Comparison of ENCODE assay signal across 9 cellular contexts in genomic region chr17:73340093-73340596, GRCh38. TPM values are rescaled to one million over a fixed set of nuclear protein-coding genes. Genes with fewer than 3 reads are reported as not detected.
DNase-seq lines count a peak whose midpoint lies in the region; ATAC-seq and TF ChIP-seq lines count a peak whose summit lies in the region.
"Had no signal": no experiment of that assay in that cellular context is flagged by ENCODE, and none has a peak within 500 bp of the region (broad histone marks: within the 10 kb centered on the region; RNA-seq: fewer than 3 reads in every experiment).

No MANE protein-coding gene starts in this region.

- peak; percentile 91 for ATAC-seq in activated T-helper 17 cell treated with anti-CD3 and anti-CD28 coated beads, Interleukin-2, amount 50 U/mL, for 72 hours (replicated peaks)
- ATAC-seq in left lung: peak; percentile 80

- peaks cover 5% of the 10 kb centered on the region for H3K4me1 Mint-ChIP-seq in activated T-helper 17 cell treated with anti-CD3 and anti-CD28 coated beads, Interleukin-2, amount 50 U/mL, for 72 hours
- no peaks in the 10 kb centered on the region for H3K4me1 Mint-ChIP-seq in endothelial cell (ENCODE audit: unreplicated experiment)

- intact Hi-C loops in cardiac septum (cut with DNase I): no loop called here
- intact Hi-C loops in left lung (cut with DNase I): no loop called here
- intact Hi-C loops in head of caudate nucleus (cut with DNase I): no loop called here
- intact Hi-C loops in testis (cut with DNase I; ENCODE audit: low total_unique reads): no loop called here

- H3K27me3 ChIP-seq in cardiac muscle cell (no peaks in the 10 kb centered on the region), left lung (no peaks in the 10 kb centered on the region), testis (no peaks in the 10 kb centered on the region)

- no peak overlapping the region for H3K4me3 Mint-ChIP-seq in activated T-helper 17 cell treated with anti-CD3 and anti-CD28 coated beads, Interleukin-2, amount 50 U/mL, for 72 hours
- no peak overlapping the region for H3K4me3 Mint-ChIP-seq in endothelial cell (ENCODE audit: unreplicated experiment)

- 87 to 92% methylated on average over 7 of the region's 7 CpGs for WGBS in testis, 2 donors

- H3K4me3 ChIP-seq in cardiac muscle cell: no peak overlapping the region
- no peak overlapping the region for H3K4me3 ChIP-seq in left lung
- no peak overlapping the region for H3K4me3 ChIP-seq in testis

- H3K9me3 ChIP-seq in cardiac muscle cell (ENCODE audit: low read depth) (no peaks in the 10 kb centered on the region), left lung (no peaks in the 10 kb centered on the region), testis (no peaks in the 10 kb centered on the region)

- no peaks in the 10 kb centered on the region for H3K9me3 Mint-ChIP-seq in activated T-helper 17 cell treated with anti-CD3 and anti-CD28 coated beads, Interleukin-2, amount 50 U/mL, for 72 hours
- no peaks in the 10 kb centered on the region for H3K9me3 Mint-ChIP-seq in endothelial cell (ENCODE audit: unreplicated experiment)

- peaks cover 3% of the 10 kb centered on the region for H3K27me3 Mint-ChIP-seq in activated T-helper 17 cell treated with anti-CD3 and anti-CD28 coated beads, Interleukin-2, amount 50 U/mL, for 72 hours
- H3K27me3 Mint-ChIP-seq in endothelial cell (ENCODE audit: unreplicated experiment): peaks cover 5% of the 10 kb centered on the region

- H3K27ac ChIP-seq in cardiac muscle cell: no peak overlapping the region
- peak overlapping the region; percentile 40 to 51 for H3K27ac ChIP-seq in left lung
- H3K27ac ChIP-seq in testis: no peak overlapping the region
- H3K27ac ChIP-seq: parathyroid adenoma had no signal

- H3K4me1 ChIP-seq in cardiac muscle cell (ENCODE audit: low read depth) (peaks cover 12% of the 10 kb centered on the region), left lung (peaks cover 5 to 21% of the 10 kb centered on the region in 2 donors), testis (peaks cover 26% of the 10 kb centered on the region)

- no peaks in the 10 kb centered on the region for H3K36me3 Mint-ChIP-seq in activated T-helper 17 cell treated with anti-CD3 and anti-CD28 coated beads, Interleukin-2, amount 50 U/mL, for 72 hours (ENCODE audit: low read depth)
- no peaks in the 10 kb centered on the region for H3K36me3 Mint-ChIP-seq in endothelial cell (ENCODE audit: low read depth, unreplicated experiment)

- H3K27ac Mint-ChIP-seq in activated T-helper 17 cell treated with anti-CD3 and anti-CD28 coated beads, Interleukin-2, amount 50 U/mL, for 72 hours: peak overlapping the region; percentile 13
- no peak overlapping the region for H3K27ac Mint-ChIP-seq in endothelial cell (ENCODE audit: unreplicated experiment)

- DNase-seq in cardiac muscle cell (ENCODE audit: low read depth in 1 of 2, low spot score in 1 of 2) (peak in 1 of 2 donors; percentile 91), cardiac septum (ENCODE audit: low spot score) (no peak), left lung (peak in 1 of 2 donors; percentile 56), head of caudate nucleus (no peak), testis (no peak), KG1 (lab: John Stamatoyannopoulos, UW) (no peak), endothelial cell (ENCODE audit: low spot score) (no peak)

- peak; percentile 47 for TF ChIP-seq CTCF in cardiac muscle cell (IDR thresholded peaks at IDR 0.05; ENCODE audit: low read depth, low read length)
- peak in 1 of 2 donors; percentile 36 for TF ChIP-seq CTCF in left lung (IDR thresholded peaks at IDR 0.05)
- peak in 1 of 3 experiments; percentile 19 for TF ChIP-seq CTCF in testis (IDR thresholded peaks at IDR 0.05)
- TF ChIP-seq CTCF in endothelial cell (IDR thresholded peaks at IDR 0.05; ENCODE audit: unreplicated experiment): no peak

- H3K36me3 ChIP-seq in cardiac muscle cell (no peaks in the 10 kb centered on the region), left lung (no peaks in the 10 kb centered on the region), testis (ENCODE audit: low read depth, missing control alignments) (no peaks in the 10 kb centered on the region)

- TF ChIP-seq POLR2A in testis (IDR thresholded peaks at IDR 0.05): no peak

RNA-seq across cellular contexts. Expression of gene CDC42EP4, which starts 28.3 kb away (rescaled TPM):
- total RNA-seq in cardiac muscle cell: 18.9 and 24.9 TPM in 2 replicates
- 17.9 and 24.4 TPM in 2 replicates for polyA plus RNA-seq in cardiac muscle cell
- 41.3 TPM for total RNA-seq in cardiac septum
- total RNA-seq in activated T-helper 17 cell treated with anti-CD3 and anti-CD28 coated beads, Interleukin-2, amount 50 U/mL, for 72 hours: 1 to 10 TPM in 1 of 2 donors, under 1 TPM in 1; 0.67 to 2.5 TPM
- 10 to 100 TPM; 30.2 to 48.6 TPM for total RNA-seq in left lung
- 100 to 1,000 TPM; 103 to 140 TPM for total RNA-seq in testis
- polyA plus RNA-seq in testis (ENCODE audit: insufficient read depth, low read depth, low replicate concordance): 55.9 TPM
- 22.9 TPM for total RNA-seq in endothelial cell (ENCODE audit: unreplicated experiment)

Comparison
In these comparisons a context has a peak if more than half of its experiments do, and no peak if none do; other contexts are left out.
1. H3K27ac ChIP-seq: peak in left lung (2 of 2); none in cardiac muscle cell (single experiment) and testis (0 of 2).